ENCODE assay signal across 1 cellular context in genomic region chr6:170405311-170405975, GRCh38.
TF ChIP-seq lines count a peak whose summit lies in the region.

No MANE protein-coding gene starts in this region.

TF ChIP-seq in HepG2, 621 proteins besides CTCF, POLR2A, EP300 and RAD21:
- no peak for TF ChIP-seq GFI1 (CRISPR knock-in tag; IDR thresholded peaks at IDR 0.05; ENCODE audit: borderline replicate concordance)
- no peak for TF ChIP-seq ZBTB37 (CRISPR knock-in tag; IDR thresholded peaks at IDR 0.05)
- no peak for TF ChIP-seq KLF15 (CRISPR knock-in tag; IDR thresholded peaks at IDR 0.05; ENCODE audit: borderline replicate concordance)
- TF ChIP-seq ZNF224 (CRISPR knock-in tag; IDR thresholded peaks at IDR 0.05) = no peak
- no peak for TF ChIP-seq GTF3A (CRISPR knock-in tag; conservative IDR thresholded peaks at IDR 0.05)
- TF ChIP-seq KLF13 (CRISPR knock-in tag; IDR thresholded peaks at IDR 0.05) = no peak
- no peak for TF ChIP-seq ZNF343 (CRISPR knock-in tag; IDR thresholded peaks at IDR 0.05)
- TF ChIP-seq KLF9 (CRISPR knock-in tag; IDR thresholded peaks at IDR 0.05; ENCODE audit: low read depth) = no peak
- TF ChIP-seq, protein P1, sequence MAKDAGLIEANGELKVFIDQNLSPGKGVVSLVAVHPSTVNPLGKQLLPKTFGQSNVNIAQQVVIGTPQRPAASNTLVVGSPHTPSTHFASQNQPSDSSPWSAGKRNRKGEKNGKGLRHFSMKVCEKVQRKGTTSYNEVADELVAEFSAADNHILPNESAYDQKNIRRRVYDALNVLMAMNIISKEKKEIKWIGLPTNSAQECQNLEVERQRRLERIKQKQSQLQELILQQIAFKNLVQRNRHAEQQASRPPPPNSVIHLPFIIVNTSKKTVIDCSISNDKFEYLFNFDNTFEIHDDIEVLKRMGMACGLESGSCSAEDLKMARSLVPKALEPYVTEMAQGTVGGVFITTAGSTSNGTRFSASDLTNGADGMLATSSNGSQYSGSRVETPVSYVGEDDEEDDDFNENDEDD (CRISPR knock-in tag; IDR thresholded peaks at IDR 0.05; ENCODE audit: borderline replicate concordance) = no peak
- no peak for TF ChIP-seq BRD4 (CRISPR knock-in tag; IDR thresholded peaks at IDR 0.05)
- no peak for TF ChIP-seq KDM4B (CRISPR knock-in tag; IDR thresholded peaks at IDR 0.05)
- TF ChIP-seq ZMAT3 (CRISPR knock-in tag; conservative IDR thresholded peaks at IDR 0.05) = no peak
- TF ChIP-seq SP4 (CRISPR knock-in tag; IDR thresholded peaks at IDR 0.05) = no peak
- TF ChIP-seq U2AF1 (optimal IDR thresholded peaks at IDR 0.05; ENCODE audit: low read depth, low read length) = no peak
- TF ChIP-seq, protein P2, sequence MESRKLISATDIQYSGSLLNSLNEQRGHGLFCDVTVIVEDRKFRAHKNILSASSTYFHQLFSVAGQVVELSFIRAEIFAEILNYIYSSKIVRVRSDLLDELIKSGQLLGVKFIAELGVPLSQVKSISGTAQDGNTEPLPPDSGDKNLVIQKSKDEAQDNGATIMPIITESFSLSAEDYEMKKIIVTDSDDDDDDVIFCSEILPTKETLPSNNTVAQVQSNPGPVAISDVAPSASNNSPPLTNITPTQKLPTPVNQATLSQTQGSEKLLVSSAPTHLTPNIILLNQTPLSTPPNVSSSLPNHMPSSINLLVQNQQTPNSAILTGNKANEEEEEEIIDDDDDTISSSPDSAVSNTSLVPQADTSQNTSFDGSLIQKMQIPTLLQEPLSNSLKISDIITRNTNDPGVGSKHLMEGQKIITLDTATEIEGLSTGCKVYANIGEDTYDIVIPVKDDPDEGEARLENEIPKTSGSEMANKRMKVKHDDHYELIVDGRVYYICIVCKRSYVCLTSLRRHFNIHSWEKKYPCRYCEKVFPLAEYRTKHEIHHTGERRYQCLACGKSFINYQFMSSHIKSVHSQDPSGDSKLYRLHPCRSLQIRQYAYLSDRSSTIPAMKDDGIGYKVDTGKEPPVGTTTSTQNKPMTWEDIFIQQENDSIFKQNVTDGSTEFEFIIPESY (CRISPR knock-in tag; IDR thresholded peaks at IDR 0.05) = no peak
- TF ChIP-seq ZNF552 (CRISPR knock-in tag; IDR thresholded peaks at IDR 0.05; ENCODE audit: borderline replicate concordance) = no peak
